In the genomic region with DNA sequence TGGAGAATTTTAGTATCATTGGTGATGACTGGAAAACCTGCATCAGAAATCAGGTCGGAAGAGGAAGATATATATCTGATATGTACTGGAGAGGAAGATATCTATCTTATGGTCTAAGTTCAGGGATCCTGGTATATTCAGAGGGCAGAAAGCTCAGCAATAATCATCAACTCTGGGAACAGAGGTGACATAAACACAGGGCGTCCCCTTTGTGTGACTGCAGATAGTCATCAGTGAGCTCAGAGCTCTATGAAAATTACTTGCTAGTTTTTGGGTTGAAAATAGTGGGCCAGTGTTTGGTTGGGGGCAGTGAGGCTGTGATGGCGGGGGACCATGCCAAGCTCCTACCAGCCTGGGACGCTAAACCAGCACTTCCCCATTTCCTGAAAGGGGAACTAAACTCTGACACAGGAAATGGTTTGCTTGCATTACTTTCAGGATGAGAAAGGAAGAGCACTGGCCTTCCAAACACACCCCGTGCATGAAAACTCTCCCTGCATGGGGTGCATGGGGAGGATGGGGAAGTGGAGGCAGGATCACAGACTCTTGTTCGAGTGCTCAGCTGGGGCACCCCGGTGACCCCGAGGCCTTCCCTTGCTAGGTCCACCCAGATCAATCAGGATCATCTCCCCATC, we compare ENCODE assay signal across 10 cellular contexts. TPM values are rescaled to one million over a fixed set of nuclear protein-coding genes. Genes with fewer than 3 reads are reported as not detected.
DNase-seq lines count a peak whose midpoint lies in the region; ATAC-seq and TF ChIP-seq lines count a peak whose summit lies in the region.
"Had no signal": no experiment of that assay in that cellular context is flagged by ENCODE, and none has a peak within 500 bp of the region (broad histone marks: within the 10 kb centered on the region; RNA-seq: fewer than 3 reads in every experiment).

No MANE protein-coding gene starts in this region.

- H3K4me3 Mint-ChIP-seq in activated naive CD4-positive, alpha-beta T cell treated with anti-CD3 and anti-CD28 coated beads, Interleukin-2, amount 10 ng/mL, durations not matched to agents 7 days and 5 days = no peak overlapping the region
- H3K4me3 Mint-ChIP-seq in effector memory CD8-positive, alpha-beta T cell = no peak overlapping the region

- H3K9me3 Mint-ChIP-seq in activated naive CD4-positive, alpha-beta T cell treated with anti-CD3 and anti-CD28 coated beads, Interleukin-2, amount 10 ng/mL, durations not matched to agents 7 days and 5 days = peaks cover 19% of the 10 kb centered on the region
- H3K9me3 Mint-ChIP-seq in effector memory CD8-positive, alpha-beta T cell = peaks cover 2 to 11% of the 10 kb centered on the region in 2 donors

- H3K36me3 Mint-ChIP-seq in activated naive CD4-positive, alpha-beta T cell treated with anti-CD3 and anti-CD28 coated beads, Interleukin-2, amount 10 ng/mL, durations not matched to agents 7 days and 5 days = peaks cover 14% of the 10 kb centered on the region
- peaks cover 6% of the 10 kb centered on the region for H3K36me3 Mint-ChIP-seq in effector memory CD8-positive, alpha-beta T cell (ENCODE audit: insufficient read depth)

- H3K4me1 Mint-ChIP-seq in activated naive CD4-positive, alpha-beta T cell treated with anti-CD3 and anti-CD28 coated beads, Interleukin-2, amount 10 ng/mL, durations not matched to agents 7 days and 5 days = peaks cover 25% of the 10 kb centered on the region
- H3K4me1 Mint-ChIP-seq in effector memory CD8-positive, alpha-beta T cell (ENCODE audit: low read depth in 2 of 2) = peaks cover 7 to 12% of the 10 kb centered on the region in 2 donors

- TF ChIP-seq CTCF in upper lobe of left lung (IDR thresholded peaks at IDR 0.05) = no peak

- H3K4me1 ChIP-seq in upper lobe of left lung = peaks cover 17 to 40% (median 27%) of the 10 kb centered on the region in 4 donors
- H3K4me1 ChIP-seq: pancreas had no signal

- CTCF ChIA-PET in activated naive CD4-positive, alpha-beta T cell treated with anti-CD3 and anti-CD28 coated beads, Interleukin-2, amount 10 ng/mL, durations not matched to agents 7 days and 5 days (lab: Charles Lee) = interaction anchor here (0.7 kb wide), 1 partner anchor 44 kb away, joined by 3 read pairs; no protein-coding TSS in a partner anchor

- H3K4me3 ChIP-seq in upper lobe of left lung = no peak overlapping the region
- H3K4me3 ChIP-seq: pancreas had no signal

- no peak for TF ChIP-seq POLR2A in upper lobe of left lung (IDR thresholded peaks at IDR 0.05)

- H3K36me3 ChIP-seq in upper lobe of left lung = peaks cover 0 to 18% (median 3%) of the 10 kb centered on the region in 4 donors
- H3K36me3 ChIP-seq: pancreas had no signal

- peak; percentile 24 for ATAC-seq in effector memory CD8-positive, alpha-beta T cell (replicated peaks)
- ATAC-seq in upper lobe of left lung (ENCODE audit: low FRiP score in 2 of 2) = peak; percentile 24 to 83

- WGBS in upper lobe of left lung, 2 donors = 43 to 54% methylated on average over 5 to 8 of the region's 8 CpGs

- H3K27ac Mint-ChIP-seq in activated naive CD4-positive, alpha-beta T cell treated with anti-CD3 and anti-CD28 coated beads, Interleukin-2, amount 10 ng/mL, durations not matched to agents 7 days and 5 days = peak overlapping the region; percentile 56
- peak overlapping the region in 1 of 2 donors; percentile 62 for H3K27ac Mint-ChIP-seq in effector memory CD8-positive, alpha-beta T cell

- TF ChIP-seq EP300 in upper lobe of left lung (IDR thresholded peaks at IDR 0.05) = no peak

- DNase-seq in activated naive CD4-positive, alpha-beta T cell treated with anti-CD3 and anti-CD28 coated beads, Interleukin-2, amount 10 ng/mL, durations not matched to agents 7 days and 5 days = no peak
- DNase-seq in activated naive CD4-positive, alpha-beta T cell treated with Interleukin-2 at 50 U/mL for 16 hours = no peak
- peak; percentile 75 for DNase-seq in NOMO-1 treated with DMSO at 0.1 percent for 48 hours (lab: John Stamatoyannopoulos, UW; ENCODE audit: unreplicated experiment)
- no peak for DNase-seq in effector memory CD8-positive, alpha-beta T cell
- peak in 1 of 2 donors; percentile 58 for DNase-seq in upper lobe of left lung
- DNase-seq in NCI-H2107 (lab: John Stamatoyannopoulos, UW) = no peak
- no peak for DNase-seq in stimulated activated CD4-positive, alpha-beta T cell treated with anti-CD3 and anti-CD28 coated beads, Interleukin-1b, Interleukin-23, amount 100 ng/mL, for 48 hours
- no peak for DNase-seq in SW480 (ENCODE audit: low spot score)

- H3K27me3 Mint-ChIP-seq in activated naive CD4-positive, alpha-beta T cell treated with anti-CD3 and anti-CD28 coated beads, Interleukin-2, amount 10 ng/mL, durations not matched to agents 7 days and 5 days = no peaks in the 10 kb centered on the region
- H3K27me3 Mint-ChIP-seq in effector memory CD8-positive, alpha-beta T cell = no peaks in the 10 kb centered on the region
- H3K27me3 Mint-ChIP-seq: IgD-negative memory B cell had no signal

- peaks cover under 1 to 6% (median 6%) of the 10 kb centered on the region in 4 donors for H3K9me3 ChIP-seq in upper lobe of left lung
- H3K9me3 ChIP-seq: pancreas had no signal

- peak overlapping the region; percentile 54 to 73 (median 66) for H3K27ac ChIP-seq in upper lobe of left lung
- H3K27ac ChIP-seq: pancreas had no signal

- no peaks in the 10 kb centered on the region for H3K27me3 ChIP-seq in upper lobe of left lung
- H3K27me3 ChIP-seq: pancreas had no signal

RNA-seq across cellular contexts. Expression of a gene that starts 15.8 kb away (rescaled TPM):
- total RNA-seq in upper lobe of left lung = 10 to 100 TPM in 5 of 6 donors, 1 to 10 TPM in 1; 8.5 to 27.2 (median 11.2) TPM

RNA-seq across cellular contexts. Expression of a gene that starts 28.1 kb away (rescaled TPM):
- 10 to 100 TPM in 4 of 6 donors, 1 to 10 TPM in 2; 3.2 to 16.9 (median 13.2) TPM for total RNA-seq in upper lobe of left lung

RNA-seq across cellular contexts. Expression of a gene that starts 32.7 kb away (rescaled TPM):
- 10 to 100 TPM; 25.5 to 72.1 (median 46.1) TPM for total RNA-seq in upper lobe of left lung
